In the genomic region with DNA sequence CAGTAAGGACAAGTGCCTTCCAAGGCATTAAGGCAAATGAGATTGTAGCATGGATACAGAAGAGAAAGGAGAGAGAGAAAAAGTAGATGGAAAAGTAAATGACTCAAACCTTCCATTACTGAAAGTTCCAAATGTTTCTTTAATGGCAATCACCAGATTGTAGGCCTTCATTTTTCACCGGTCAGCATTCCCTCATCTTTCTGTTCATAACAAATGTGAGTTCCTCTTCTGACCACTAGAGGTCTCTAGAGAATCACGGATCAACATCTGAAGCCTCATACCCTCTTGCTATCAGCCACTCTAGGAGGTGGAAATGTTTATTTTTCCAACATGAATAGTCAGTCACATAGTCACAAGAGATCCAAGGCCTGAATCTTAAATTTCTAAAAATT, we compare ENCODE assay signal across 8 cellular contexts.
DNase-seq lines count a peak whose midpoint lies in the region.

No MANE protein-coding gene starts in this region.

- peaks cover 63% of the 10 kb centered on the region for H3K4me1 Mint-ChIP-seq in activated naive CD4-positive, alpha-beta T cell treated with anti-CD3 and anti-CD28 coated beads, Interleukin-2, amount 10 ng/mL, durations not matched to agents 7 days and 5 days
- H3K4me1 Mint-ChIP-seq in T-helper 2 cell treated with Interferon-gamma antibody and Interleukin-4, amounts not matched to agents 5 μg/mL and 100 μg/mL, for 36 hours (ENCODE audit: low read depth), result peaks cover 34% of the 10 kb centered on the region

- no peaks in the 10 kb centered on the region for H3K9me3 Mint-ChIP-seq in activated naive CD4-positive, alpha-beta T cell treated with anti-CD3 and anti-CD28 coated beads, Interleukin-2, amount 10 ng/mL, durations not matched to agents 7 days and 5 days
- H3K9me3 Mint-ChIP-seq in T-helper 2 cell treated with Interferon-gamma antibody and Interleukin-4, amounts not matched to agents 5 μg/mL and 100 μg/mL, for 36 hours, result no peaks in the 10 kb centered on the region

- no peaks in the 10 kb centered on the region for H3K36me3 ChIP-seq in GM23248 (ENCODE audit: low read depth)
- no peaks in the 10 kb centered on the region for H3K36me3 ChIP-seq in Karpas-422 (ENCODE audit: insufficient read depth, low read length)

- H3K79me2 ChIP-seq in GM23248 (ENCODE audit: insufficient read depth) (no peaks in the 10 kb centered on the region), Karpas-422 (ENCODE audit: low read length) (no peaks in the 10 kb centered on the region)

- H3K4me2 ChIP-seq in GM23248 (ENCODE audit: unreplicated experiment) (peak overlapping the region; percentile 24), Karpas-422 (ENCODE audit: low read depth, low read length, poor library complexity, severe bottlenecking) (no peak overlapping the region)

- H3K27ac ChIP-seq in GM23248 (peak overlapping the region; percentile 66), Karpas-422 (ENCODE audit: low read length) (no peak overlapping the region)

- no peaks in the 10 kb centered on the region for H3K9me2 ChIP-seq in GM23248 (ENCODE audit: insufficient read depth)
- H3K9me2 ChIP-seq in Karpas-422 (replicated peaks; ENCODE audit: insufficient read depth, low read length), result no peaks in the 10 kb centered on the region

- DNase-seq in activated naive CD4-positive, alpha-beta T cell treated with anti-CD3 and anti-CD28 coated beads, Interleukin-2, amount 10 ng/mL, durations not matched to agents 7 days and 5 days, result no peak
- no peak for DNase-seq in activated naive CD4-positive, alpha-beta T cell treated with anti-CD3 and anti-CD28 coated beads, Interleukin-2, amount 50 U/mL, for 16 hours
- DNase-seq in GM23248, result peak; percentile 83
- DNase-seq in Karpas-422, result peak; percentile 83
- DNase-seq in RPMI8226, result peak; percentile 61
- peak; percentile 79 for DNase-seq in epidermal melanocyte (ENCODE audit: insufficient read length, low spot score)
- DNase-seq in myocyte (ENCODE audit: low read depth), result peak; percentile 85
- no peak for DNase-seq in T-helper 2 cell treated with Interferon-gamma antibody and Interleukin-4, amounts not matched to agents 5 μg/mL and 100 μg/mL, for 36 hours (ENCODE audit: low spot score)

- H3K27me3 Mint-ChIP-seq in activated naive CD4-positive, alpha-beta T cell treated with anti-CD3 and anti-CD28 coated beads, Interleukin-2, amount 10 ng/mL, durations not matched to agents 7 days and 5 days, result no peaks in the 10 kb centered on the region
- no peaks in the 10 kb centered on the region for H3K27me3 Mint-ChIP-seq in T-helper 2 cell treated with Interferon-gamma antibody and Interleukin-4, amounts not matched to agents 5 μg/mL and 100 μg/mL, for 36 hours (ENCODE audit: low read depth)

- H3K27me3 ChIP-seq in GM23248 (replicated peaks; ENCODE audit: insufficient read depth) (no peaks in the 10 kb centered on the region), Karpas-422 (ENCODE audit: low read length) (no peaks in the 10 kb centered on the region)

- 7 to 12% methylated on average over 2 of the region's 2 CpGs for WGBS in GM23248 (ENCODE audit: low coverage in 1 of 2, low lambda C conversion rate in 2 of 2, missing lambda C conversion rate in 2 of 2), 2 experiments

- H2AFZ ChIP-seq in GM23248 (0 out of 2 replicates have a peak overlapping the region, but pooled peaks have one; percentile 14), Karpas-422 (ENCODE audit: low read length) (no peak overlapping the region)

- CTCF ChIA-PET in activated naive CD4-positive, alpha-beta T cell treated with anti-CD3 and anti-CD28 coated beads, Interleukin-2, amount 10 ng/mL, durations not matched to agents 7 days and 5 days (lab: Charles Lee), result interaction anchor here (0.6 to 4.6 kb wide), 13 partner anchors 10 to 1212 kb away, joined by 3 to 24 read pairs (median 5); no protein-coding TSS in a partner anchor

- H3F3A ChIP-seq in GM23248 (ENCODE audit: insufficient read depth), result peaks cover 43% of the 10 kb centered on the region

- H3K9me3 ChIP-seq in GM23248 (ENCODE audit: low read depth) (no peaks in the 10 kb centered on the region), Karpas-422 (ENCODE audit: low read length) (no peaks in the 10 kb centered on the region)

- peak overlapping the region; percentile 40 for H3K9ac ChIP-seq in GM23248
- no peak overlapping the region for H3K9ac ChIP-seq in Karpas-422 (ENCODE audit: low read length)

- no peak overlapping the region for H3K4me3 Mint-ChIP-seq in activated naive CD4-positive, alpha-beta T cell treated with anti-CD3 and anti-CD28 coated beads, Interleukin-2, amount 10 ng/mL, durations not matched to agents 7 days and 5 days
- no peak overlapping the region for H3K4me3 Mint-ChIP-seq in T-helper 2 cell treated with Interferon-gamma antibody and Interleukin-4, amounts not matched to agents 5 μg/mL and 100 μg/mL, for 36 hours

- in situ Hi-C loops in GM23248 (cut with MboI), result loop anchor here (25.0 kb wide), 2 partner anchors 286 to 436 kb away; no protein-coding TSS in a partner anchor

- H4K20me1 ChIP-seq in GM23248 (ENCODE audit: insufficient read depth), result no peaks in the 10 kb centered on the region
- no peaks in the 10 kb centered on the region for H4K20me1 ChIP-seq in Karpas-422 (ENCODE audit: insufficient read depth, low read depth, low read length)

- H3K4me3 ChIP-seq in GM23248 (no peak overlapping the region), Karpas-422 (ENCODE audit: low read length) (no peak overlapping the region)

- peak overlapping the region; percentile 2 for H3K27ac Mint-ChIP-seq in activated naive CD4-positive, alpha-beta T cell treated with anti-CD3 and anti-CD28 coated beads, Interleukin-2, amount 10 ng/mL, durations not matched to agents 7 days and 5 days
- H3K27ac Mint-ChIP-seq in T-helper 2 cell treated with Interferon-gamma antibody and Interleukin-4, amounts not matched to agents 5 μg/mL and 100 μg/mL, for 36 hours, result no peak overlapping the region

- H3K4me1 ChIP-seq in GM23248 (ENCODE audit: insufficient read depth), result peaks cover 57% of the 10 kb centered on the region
- no peaks in the 10 kb centered on the region for H3K4me1 ChIP-seq in Karpas-422 (ENCODE audit: low read length)

- no peaks in the 10 kb centered on the region for H3K36me3 Mint-ChIP-seq in activated naive CD4-positive, alpha-beta T cell treated with anti-CD3 and anti-CD28 coated beads, Interleukin-2, amount 10 ng/mL, durations not matched to agents 7 days and 5 days
- H3K36me3 Mint-ChIP-seq in T-helper 2 cell treated with Interferon-gamma antibody and Interleukin-4, amounts not matched to agents 5 μg/mL and 100 μg/mL, for 36 hours (ENCODE audit: low read depth), result no peaks in the 10 kb centered on the region

Comparison
In these comparisons a context has a peak if more than half of its experiments do, and no peak if none do; other contexts are left out.
1. DNase-seq: peak in GM23248 (single experiment), Karpas-422 (single experiment), RPMI8226 (single experiment), epidermal melanocyte (single experiment) and myocyte (single experiment); none in activated naive CD4-positive, alpha-beta T cell treated with anti-CD3 and anti-CD28 coated beads, Interleukin-2, amount 10 ng/mL, durations not matched to agents 7 days and 5 days (single experiment), activated naive CD4-positive, alpha-beta T cell treated with anti-CD3 and anti-CD28 coated beads, Interleukin-2, amount 50 U/mL, for 16 hours (single experiment) and T-helper 2 cell treated with Interferon-gamma antibody and Interleukin-4, amounts not matched to agents 5 μg/mL and 100 μg/mL, for 36 hours (single experiment).